Comparison of ENCODE assay signal across 8 cellular contexts in the genomic region with DNA sequence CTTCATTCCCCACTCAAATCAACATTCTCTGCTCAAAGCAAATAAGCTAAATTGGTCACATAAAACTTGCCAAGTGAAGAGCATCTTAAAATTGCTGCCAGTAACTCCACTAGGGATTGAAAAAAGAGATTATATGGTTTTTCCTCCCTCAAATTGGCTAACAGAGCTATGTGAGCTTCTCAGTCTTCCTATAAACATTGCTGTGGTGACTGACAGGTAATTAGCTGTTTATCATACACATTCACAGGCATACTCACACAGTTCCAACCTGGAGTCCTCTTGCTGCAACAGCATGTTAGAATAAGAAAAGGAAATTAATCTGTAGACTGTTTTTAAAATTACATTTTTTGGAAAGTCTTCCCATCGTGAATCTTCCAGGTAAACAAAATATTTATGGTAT.
"Had no signal": no experiment of that assay in that cellular context is flagged by ENCODE, and none has a peak within 500 bp of the region (broad histone marks: within the 10 kb centered on the region; RNA-seq: fewer than 3 reads in every experiment).

No MANE protein-coding gene starts in this region.

- H3K36me3 ChIP-seq: HAP-1 had no signal

- H3K9ac ChIP-seq: GM23248 had no signal

- H2AFZ ChIP-seq: GM23248, GM23338 had no signal

- H3K4me3 ChIP-seq: GM23248, GM23338, HAP-1 had no signal

- H3K4me2 ChIP-seq: GM23338 had no signal

- H3K9me3 ChIP-seq: HAP-1 had no signal

- DNase-seq: GM23248, GOT3, H7, H9, HCEC 1CT, HFFc6 had no signal

- H3K27ac ChIP-seq: GM23248 had no signal
